In the genomic region with DNA sequence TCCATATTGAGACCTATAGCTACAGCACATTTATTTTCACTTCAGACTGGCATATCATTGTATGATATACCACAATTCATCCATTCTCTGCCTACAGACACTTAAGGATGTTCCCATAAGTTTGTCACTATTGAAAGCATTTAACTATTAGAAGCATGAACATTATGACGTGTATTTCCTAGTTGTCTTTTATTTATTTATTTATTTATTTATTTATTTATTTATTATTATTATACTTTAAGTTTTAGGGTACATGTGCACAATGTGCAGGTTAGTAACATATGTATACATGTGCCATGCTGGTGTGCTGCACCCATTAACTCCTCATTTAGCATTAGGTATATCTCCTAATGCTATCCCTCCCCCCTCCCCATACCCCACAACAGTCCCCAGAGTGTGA, we compare ENCODE assay signal across 2 cellular contexts.
DNase-seq lines count a peak whose midpoint lies in the region; ATAC-seq, FAIRE-seq and TF ChIP-seq lines count a peak whose summit lies in the region.
"Not testable (repeated sequence)": the region's sequence is repeated elsewhere in the genome, so short reads cannot be mapped to it uniquely, and the experiment has no call there.

No MANE protein-coding gene starts in this region.

- not testable (repeated sequence) for FAIRE-seq in A549 (lab: Jason Lieb, UNC)

- H3K36me3 ChIP-seq in HEK293 (ENCODE audit: control insufficient read depth in 2 of 2, insufficient read depth in 1 of 2, low read length in 2 of 2), result not testable (repeated sequence)

- not testable (repeated sequence) for H3K9me3 ChIP-seq in A549; HEK293 (ENCODE audit: control insufficient read depth, insufficient read depth, low read depth, low read length)

- H3K27ac ChIP-seq in A549; HEK293 (ENCODE audit: extremely low read depth, low read depth, low read length): not testable (repeated sequence)

- not testable (repeated sequence) for TF ChIP-seq CTCF in A549 (IDR thresholded peaks at IDR 0.05); HEK293 (tag by site-specific recombination; IDR thresholded peaks at IDR 0.05)

- TF ChIP-seq RAD21 in A549 (conservative IDR thresholded peaks at IDR 0.05 in 1 of 2, IDR thresholded peaks at IDR 0.05 in 1 of 2), result not testable (repeated sequence)

- H3K4me3 ChIP-seq in A549; HEK293 (ENCODE audit: low read depth, low read length): not testable (repeated sequence)

- not testable (repeated sequence) for TF ChIP-seq POLR2A in A549 (IDR thresholded peaks at IDR 0.05; ENCODE audit: low read length)

- ATAC-seq in A549, result not testable (repeated sequence)

- not testable (repeated sequence) for H3K4me2 ChIP-seq in A549

- TF ChIP-seq EP300 in A549 (IDR thresholded peaks at IDR 0.05), result not testable (repeated sequence)

- DNase-seq in A549 (ENCODE audit: low read depth in 1 of 2, low spot score in 1 of 2), result not testable (repeated sequence)

- POLR2A ChIA-PET in A549 (lab: Yijun Ruan, JAX); HEK293 (lab: Yijun Ruan, JAX): not testable (repeated sequence)

- CTCF ChIA-PET in A549 (lab: Yijun Ruan, JAX); HEK293 (lab: Yijun Ruan, JAX): not testable (repeated sequence)

- not testable (repeated sequence) for H3K4me1 ChIP-seq in A549; HEK293 (ENCODE audit: control insufficient read depth, insufficient read depth, low read length)

- 3% methylated on average over 1 of the region's 1 CpG for WGBS in A549 (ENCODE audit: missing lambda C conversion rate)

TF ChIP-seq in A549, 52 proteins besides CTCF, POLR2A, EP300 and RAD21:
- peak; percentile 39 for TF ChIP-seq ZC3H11A (IDR thresholded peaks at IDR 0.05)

TF ChIP-seq in HEK293, 187 proteins besides CTCF, POLR2A, EP300 and RAD21:
- TF ChIP-seq ZNF623 (tag by site-specific recombination; IDR thresholded peaks at IDR 0.05), result peak; percentile 33; the same call in 1 of the 2 replicates
- TF ChIP-seq ZNF555 (tag by site-specific recombination; conservative IDR thresholded peaks at IDR 0.05), result peak; percentile 43
- TF ChIP-seq, protein P1, sequence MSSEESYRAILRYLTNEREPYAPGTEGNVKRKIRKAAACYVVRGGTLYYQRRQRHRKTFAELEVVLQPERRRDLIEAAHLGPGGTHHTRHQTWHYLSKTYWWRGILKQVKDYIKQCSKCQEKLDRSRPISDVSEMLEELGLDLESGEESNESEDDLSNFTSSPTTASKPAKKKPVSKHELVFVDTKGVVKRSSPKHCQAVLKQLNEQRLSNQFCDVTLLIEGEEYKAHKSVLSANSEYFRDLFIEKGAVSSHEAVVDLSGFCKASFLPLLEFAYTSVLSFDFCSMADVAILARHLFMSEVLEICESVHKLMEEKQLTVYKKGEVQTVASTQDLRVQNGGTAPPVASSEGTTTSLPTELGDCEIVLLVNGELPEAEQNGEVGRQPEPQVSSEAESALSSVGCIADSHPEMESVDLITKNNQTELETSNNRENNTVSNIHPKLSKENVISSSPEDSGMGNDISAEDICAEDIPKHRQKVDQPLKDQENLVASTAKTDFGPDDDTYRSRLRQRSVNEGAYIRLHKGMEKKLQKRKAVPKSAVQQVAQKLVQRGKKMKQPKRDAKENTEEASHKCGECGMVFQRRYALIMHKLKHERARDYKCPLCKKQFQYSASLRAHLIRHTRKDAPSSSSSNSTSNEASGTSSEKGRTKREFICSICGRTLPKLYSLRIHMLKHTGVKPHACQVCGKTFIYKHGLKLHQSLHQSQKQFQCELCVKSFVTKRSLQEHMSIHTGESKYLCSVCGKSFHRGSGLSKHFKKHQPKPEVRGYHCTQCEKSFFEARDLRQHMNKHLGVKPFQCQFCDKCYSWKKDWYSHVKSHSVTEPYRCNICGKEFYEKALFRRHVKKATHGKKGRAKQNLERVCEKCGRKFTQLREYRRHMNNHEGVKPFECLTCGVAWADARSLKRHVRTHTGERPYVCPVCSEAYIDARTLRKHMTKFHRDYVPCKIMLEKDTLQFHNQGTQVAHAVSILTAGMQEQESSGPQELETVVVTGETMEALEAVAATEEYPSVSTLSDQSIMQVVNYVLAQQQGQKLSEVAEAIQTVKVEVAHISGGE (tag by site-specific recombination; conservative IDR thresholded peaks at IDR 0.05; ENCODE audit: low read depth), result peak; percentile 53; the same call in 1 of the 2 replicates
- peak; percentile 26; the same call in 1 of the 2 replicates for TF ChIP-seq ZNF140 (tag by site-specific recombination; IDR thresholded peaks at IDR 0.05)
- TF ChIP-seq, protein P2, sequence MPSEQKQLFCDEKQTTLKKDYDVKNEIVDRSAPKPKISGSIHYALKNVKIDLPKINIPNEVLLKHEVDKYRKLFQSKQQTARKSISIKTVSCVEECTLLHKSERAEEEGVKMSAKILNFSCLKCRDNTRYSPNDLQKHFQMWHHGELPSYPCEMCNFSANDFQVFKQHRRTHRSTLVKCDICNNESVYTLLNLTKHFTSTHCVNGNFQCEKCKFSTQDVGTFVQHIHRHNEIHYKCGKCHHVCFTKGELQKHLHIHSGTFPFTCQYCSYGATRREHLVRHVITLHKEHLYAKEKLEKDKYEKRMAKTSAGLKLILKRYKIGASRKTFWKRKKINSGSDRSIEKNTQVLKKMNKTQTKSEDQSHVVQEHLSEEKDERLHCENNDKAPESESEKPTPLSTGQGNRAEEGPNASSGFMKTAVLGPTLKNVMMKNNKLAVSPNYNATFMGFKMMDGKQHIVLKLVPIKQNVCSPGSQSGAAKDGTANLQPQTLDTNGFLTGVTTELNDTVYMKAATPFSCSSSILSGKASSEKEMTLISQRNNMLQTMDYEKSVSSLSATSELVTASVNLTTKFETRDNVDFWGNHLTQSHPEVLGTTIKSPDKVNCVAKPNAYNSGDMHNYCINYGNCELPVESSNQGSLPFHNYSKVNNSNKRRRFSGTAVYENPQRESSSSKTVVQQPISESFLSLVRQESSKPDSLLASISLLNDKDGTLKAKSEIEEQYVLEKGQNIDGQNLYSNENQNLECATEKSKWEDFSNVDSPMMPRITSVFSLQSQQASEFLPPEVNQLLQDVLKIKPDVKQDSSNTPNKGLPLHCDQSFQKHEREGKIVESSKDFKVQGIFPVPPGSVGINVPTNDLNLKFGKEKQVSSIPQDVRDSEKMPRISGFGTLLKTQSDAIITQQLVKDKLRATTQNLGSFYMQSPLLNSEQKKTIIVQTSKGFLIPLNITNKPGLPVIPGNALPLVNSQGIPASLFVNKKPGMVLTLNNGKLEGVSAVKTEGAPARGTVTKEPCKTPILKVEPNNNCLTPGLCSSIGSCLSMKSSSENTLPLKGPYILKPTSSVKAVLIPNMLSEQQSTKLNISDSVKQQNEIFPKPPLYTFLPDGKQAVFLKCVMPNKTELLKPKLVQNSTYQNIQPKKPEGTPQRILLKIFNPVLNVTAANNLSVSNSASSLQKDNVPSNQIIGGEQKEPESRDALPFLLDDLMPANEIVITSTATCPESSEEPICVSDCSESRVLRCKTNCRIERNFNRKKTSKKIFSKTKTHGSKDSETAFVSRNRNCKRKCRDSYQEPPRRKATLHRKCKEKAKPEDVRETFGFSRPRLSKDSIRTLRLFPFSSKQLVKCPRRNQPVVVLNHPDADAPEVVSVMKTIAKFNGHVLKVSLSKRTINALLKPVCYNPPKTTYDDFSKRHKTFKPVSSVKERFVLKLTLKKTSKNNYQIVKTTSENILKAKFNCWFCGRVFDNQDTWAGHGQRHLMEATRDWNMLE (tag by site-specific recombination; conservative IDR thresholded peaks at IDR 0.05; ENCODE audit: low read depth), result peak; percentile 65
- 0 out of 2 replicates have a peak, but pooled peaks have one; percentile 18 for TF ChIP-seq ZBTB8A (tag by site-specific recombination; IDR thresholded peaks at IDR 0.05)
- TF ChIP-seq ZNF426 (tag by site-specific recombination; IDR thresholded peaks at IDR 0.05), result peak; percentile 50
- TF ChIP-seq ZNF394 (tag by site-specific recombination; IDR thresholded peaks at IDR 0.05; ENCODE audit: borderline replicate concordance), result peak; percentile 56; the same call in 1 of the 2 replicates
- peak; percentile 12; the same call in 1 of the 2 replicates for TF ChIP-seq ZNF654 (tag by site-specific recombination; IDR thresholded peaks at IDR 0.05; ENCODE audit: low read depth)
